Comparison of ENCODE assay signal across 8 cellular contexts in the genomic region with DNA sequence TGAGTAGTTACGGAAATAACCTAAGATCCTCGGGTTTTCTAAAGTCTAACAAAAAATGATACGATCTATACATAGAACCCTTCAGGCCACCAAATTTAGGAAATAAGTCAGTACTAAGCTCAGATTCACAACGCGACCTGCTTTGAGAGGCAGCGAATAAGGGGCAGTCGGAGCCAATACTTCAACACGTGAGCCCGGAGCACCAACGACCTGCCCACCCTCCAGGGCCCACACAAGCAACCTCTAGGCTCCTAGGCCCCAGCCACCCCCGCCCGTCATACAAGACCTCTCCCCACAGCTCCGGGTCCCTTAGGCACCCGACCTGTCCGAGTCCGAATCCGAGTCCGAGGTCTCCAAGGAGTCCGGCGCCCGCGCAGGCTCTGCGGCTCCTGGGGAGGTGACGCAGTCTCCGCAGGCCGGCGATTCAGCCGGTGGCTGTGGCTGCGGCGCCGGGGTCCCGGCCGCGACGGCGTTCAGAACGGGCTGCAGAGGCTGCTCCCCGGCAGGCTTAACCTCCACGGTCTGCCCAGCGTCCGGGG. TPM values are rescaled to one million over a fixed set of nuclear protein-coding genes. Genes with fewer than 3 reads are reported as not detected.
DNase-seq lines count a peak whose midpoint lies in the region; ATAC-seq and TF ChIP-seq lines count a peak whose summit lies in the region.

No MANE protein-coding gene starts in this region.

- no peaks in the 10 kb centered on the region for H3K9me3 ChIP-seq in Caco-2
- H3K9me3 ChIP-seq in iPS-15b (ENCODE audit: control insufficient read depth, insufficient read depth, low read length): no peaks in the 10 kb centered on the region
- H3K9me3 ChIP-seq in skeletal muscle satellite cell (replicated peaks; ENCODE audit: low read length): no peaks in the 10 kb centered on the region

- no peaks in the 10 kb centered on the region for H3K36me3 ChIP-seq in Caco-2 (ENCODE audit: control insufficient read depth, insufficient read depth, low read length)
- no peaks in the 10 kb centered on the region for H3K36me3 ChIP-seq in iPS-15b (ENCODE audit: control insufficient read depth, insufficient read depth, low read length)
- peaks cover 5% of the 10 kb centered on the region for H3K36me3 ChIP-seq in skeletal muscle satellite cell (ENCODE audit: insufficient read depth, low read length)

- H3K27me3 ChIP-seq in Caco-2 (replicated peaks; ENCODE audit: control insufficient read depth, insufficient read depth, low read length): no peaks in the 10 kb centered on the region
- H3K27me3 ChIP-seq in HL-60 (ENCODE audit: insufficient read depth, poor library complexity, severe bottlenecking): no peaks in the 10 kb centered on the region
- H3K27me3 ChIP-seq in iPS-15b (ENCODE audit: control insufficient read depth, insufficient read depth, low read length): no peaks in the 10 kb centered on the region
- no peaks in the 10 kb centered on the region for H3K27me3 ChIP-seq in skeletal muscle satellite cell (ENCODE audit: control insufficient read depth, insufficient read depth, low read length)

- H3K4me1 Mint-ChIP-seq in Caco-2 (ENCODE audit: low read depth, unreplicated experiment): peaks cover 21% of the 10 kb centered on the region

- intact Hi-C loops in Caco-2 (cut with micrococcal nuclease; ENCODE audit: unreplicated experiment): loop anchor here (1.0 to 5.0 kb wide), 3 partner anchors 119 to 326 kb away; partner anchors contain the start of genes NPY1R and TMA16

- peak; percentile 50 to 61 for DNase-seq in Caco-2
- DNase-seq in HL-60 (ENCODE audit: low read depth in 1 of 2, low spot score in 1 of 2): peak in 1 of 2 experiments; percentile 38
- peak; percentile 26 for DNase-seq in T-helper 22 cell (ENCODE audit: low read depth)
- DNase-seq in astrocyte of the cerebellum (ENCODE audit: low read depth): no peak
- no peak for DNase-seq in NCI-H1930 (lab: John Stamatoyannopoulos, UW)

- peak overlapping the region; percentile 98 for H3K27ac Mint-ChIP-seq in Caco-2 (ENCODE audit: unreplicated experiment)

- TF ChIP-seq CTCF in Caco-2 (IDR thresholded peaks at IDR 0.05; ENCODE audit: insufficient read depth in 1 of 2, low read depth in 1 of 2, low read length in 1 of 2, severe bottlenecking in 1 of 2, unreplicated experiment in 1 of 2): no peak
- TF ChIP-seq CTCF in HL-60 (IDR thresholded peaks at IDR 0.05; ENCODE audit: insufficient read depth, low read length): no peak
- TF ChIP-seq CTCF in astrocyte of the cerebellum (IDR thresholded peaks at IDR 0.05; ENCODE audit: low read depth, low read length, missing control alignments): no peak

- H3K36me3 Mint-ChIP-seq in Caco-2 (ENCODE audit: insufficient read depth, unreplicated experiment): peaks cover 14% of the 10 kb centered on the region

- POLR2A ChIA-PET in Caco-2 (lab: Charles Lee): no interaction called here

- CTCF ChIA-PET in Caco-2 (lab: Charles Lee): no interaction called here

- H3K27ac ChIP-seq in HL-60 (replicated peaks): peak overlapping the region; percentile 95

- ATAC-seq in GM19468 (IDR thresholded peaks at IDR 0.05; ENCODE audit: extremely low read depth, unreplicated experiment): peak; percentile 31

- no peaks in the 10 kb centered on the region for H3K9me3 Mint-ChIP-seq in Caco-2 (ENCODE audit: unreplicated experiment)

- in situ Hi-C loops in astrocyte of the cerebellum (cut with HindIII; ENCODE audit: low sequenced_read_pairs): no loop called here

- H3K9ac ChIP-seq in iPS-15b (ENCODE audit: low read depth, low read length) (peak overlapping the region; percentile 87), skeletal muscle satellite cell (ENCODE audit: low read depth, low read length) (peak overlapping the region; percentile 94)

- BruUV-seq in Caco-2 (replicated peaks; lab: Mats Ljungman, UMichigan): TSS peak; percentile 62

- no peaks in the 10 kb centered on the region for H3K4me1 ChIP-seq in Caco-2
- H3K4me1 ChIP-seq in iPS-15b (ENCODE audit: control insufficient read depth, insufficient read depth, low read length): peaks cover 11% of the 10 kb centered on the region
- peaks cover 22% of the 10 kb centered on the region for H3K4me1 ChIP-seq in skeletal muscle satellite cell (ENCODE audit: control insufficient read depth, insufficient read depth, low read length)

- peak overlapping the region; percentile 79 for H3K4me3 ChIP-seq in Caco-2 (ENCODE audit: low read depth, low read length)
- H3K4me3 ChIP-seq in HL-60 (replicated peaks; ENCODE audit: insufficient read depth, low read length): peak overlapping the region; percentile 63
- peak overlapping the region; percentile 89 for H3K4me3 ChIP-seq in astrocyte of the cerebellum (ENCODE audit: low read depth, low read length)
- H3K4me3 ChIP-seq in iPS-15b (ENCODE audit: low read depth, low read length): peak overlapping the region; percentile 80
- H3K4me3 ChIP-seq in skeletal muscle satellite cell (ENCODE audit: low read length): peak overlapping the region; percentile 88

- H3K4me2 ChIP-seq in skeletal muscle satellite cell (ENCODE audit: low read length): peak overlapping the region; percentile 81

- H3K27me3 Mint-ChIP-seq in Caco-2 (ENCODE audit: insufficient read depth, unreplicated experiment): no peaks in the 10 kb centered on the region

- peak overlapping the region; percentile 83 for H3K4me3 Mint-ChIP-seq in Caco-2 (ENCODE audit: unreplicated experiment)

RNA-seq across cellular contexts. Expression of gene NAF1, which starts 0.6 kb away (rescaled TPM):
- 22.4 and 24.1 TPM in 2 replicates for total RNA-seq in Caco-2 (2022)
- total RNA-seq in skeletal muscle satellite cell (2012; rRNA removed): 10.5 and 10.6 TPM in 2 replicates

Comparison
In these comparisons a context has a peak if more than half of its experiments do, and no peak if none do; other contexts are left out.
1. DNase-seq: peak in Caco-2 (2 of 2) and T-helper 22 cell (single experiment); none in astrocyte of the cerebellum (single experiment) and NCI-H1930 (0 of 2).
2. Peak in every context shown above with its lines, with median percentiles within 50 percentile points of each other: H3K4me3 ChIP-seq.